In genomic region chr14:23008836-23009235, GRCh38 we compare ENCODE assay signal across 2 cellular contexts.
TF ChIP-seq lines count a peak whose summit lies in the region.

No MANE protein-coding gene starts in this region.

TF ChIP-seq in GM23338, 12 proteins besides CTCF, POLR2A, EP300 and RAD21:
- TF ChIP-seq STAT1 (IDR thresholded peaks at IDR 0.05; ENCODE audit: unreplicated experiment) (no peak), ZNF331 (CRISPR knock-in tag; IDR thresholded peaks at IDR 0.05; ENCODE audit: low read depth) (no peak), JUNB (IDR thresholded peaks at IDR 0.05; ENCODE audit: unreplicated experiment) (no peak), NANOG (IDR thresholded peaks at IDR 0.05; ENCODE audit: borderline replicate concordance) (no peak), EZH2 (IDR thresholded peaks at IDR 0.05; ENCODE audit: low read depth, unreplicated experiment) (no peak), ZNF462 (CRISPR knock-in tag; IDR thresholded peaks at IDR 0.05) (no peak), ETS1 (IDR thresholded peaks at IDR 0.05) (no peak), REST (IDR thresholded peaks at IDR 0.05; ENCODE audit: unreplicated experiment) (no peak), EZH2phosphoT487 (IDR thresholded peaks at IDR 0.05; ENCODE audit: unreplicated experiment) (no peak), ZNF114 (CRISPR knock-in tag; IDR thresholded peaks at IDR 0.05) (no peak), POLR2AphosphoS5 (IDR thresholded peaks at IDR 0.05; ENCODE audit: low read depth) (no peak), CREB1 (CRISPR knock-in tag; IDR thresholded peaks at IDR 0.05; ENCODE audit: low read depth) (no peak)

TF ChIP-seq in endothelial cell of umbilical vein, 7 proteins besides CTCF, POLR2A, EP300 and RAD21:
- TF ChIP-seq JUN (IDR thresholded peaks at IDR 0.05; ENCODE audit: borderline replicate concordance, insufficient read depth, insufficient read length, low read depth) (no peak), MAX (IDR thresholded peaks at IDR 0.05; ENCODE audit: insufficient read depth, insufficient read length) (no peak), GATA2 (IDR thresholded peaks at IDR 0.05; ENCODE audit: insufficient read depth, insufficient read length, low read depth, low read length) (no peak), FOS (IDR thresholded peaks at IDR 0.05; ENCODE audit: borderline replicate concordance, insufficient read depth, low read length) (no peak), POLR2AphosphoS5 (IDR thresholded peaks at IDR 0.05; ENCODE audit: insufficient read depth, low read depth, low read length) (no peak), EZH2 (IDR thresholded peaks at IDR 0.05; ENCODE audit: borderline replicate concordance, low read depth, low read length, severe bottlenecking) (no peak), MYC (IDR thresholded peaks at IDR 0.05; ENCODE audit: low read depth, low read length) (no peak)
